Comparison of ENCODE assay signal across 19 cellular contexts in the genomic region with DNA sequence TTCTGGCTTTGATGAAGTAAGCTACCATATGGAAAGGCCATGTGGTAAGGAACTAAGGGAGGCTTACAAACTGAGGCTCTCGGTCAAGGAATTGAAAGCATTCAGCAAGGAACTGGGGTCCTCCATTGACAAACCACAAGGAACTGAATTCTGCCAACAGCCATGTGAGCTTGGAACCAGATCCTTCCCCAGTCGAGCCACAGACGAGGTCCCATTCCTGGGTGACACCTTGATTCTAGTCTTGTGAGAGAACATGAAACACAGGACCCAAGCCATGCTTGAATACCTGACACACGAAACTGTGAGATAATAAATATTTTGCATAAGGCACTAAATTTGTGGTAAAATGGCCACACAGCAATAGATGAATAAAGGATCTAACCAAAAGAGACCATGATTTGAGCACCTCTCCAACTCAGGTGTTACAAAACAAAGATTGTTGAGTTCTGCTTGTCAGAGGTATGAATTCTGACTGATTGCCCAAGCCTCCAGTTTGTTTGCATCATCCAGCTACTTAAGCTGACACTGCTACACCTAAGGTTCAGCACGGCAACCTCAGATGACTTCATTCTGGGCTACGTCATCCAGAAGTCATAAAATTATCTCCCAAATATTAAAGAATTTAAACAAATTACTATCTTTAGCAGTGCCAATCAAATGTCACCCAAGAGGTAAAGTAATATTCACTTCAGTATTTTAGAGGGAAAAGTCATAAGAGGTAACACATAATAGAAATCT. TPM values are rescaled to one million over a fixed set of nuclear protein-coding genes. Genes with fewer than 3 reads are reported as not detected.
DNase-seq lines count a peak whose midpoint lies in the region; ATAC-seq and TF ChIP-seq lines count a peak whose summit lies in the region.
"Had no signal": no experiment of that assay in that cellular context is flagged by ENCODE, and none has a peak within 500 bp of the region (broad histone marks: within the 10 kb centered on the region; RNA-seq: fewer than 3 reads in every experiment).

No MANE protein-coding gene starts in this region.

- no peak overlapping the region for H3K4me2 ChIP-seq in HCT116 (ENCODE audit: low read length)

- no peaks in the 10 kb centered on the region for H3K79me2 ChIP-seq in HCT116 (ENCODE audit: insufficient read depth, low read length)

- TF ChIP-seq RAD21 in HCT116 (IDR thresholded peaks at IDR 0.05; ENCODE audit: low read depth), result no peak
- no peak for TF ChIP-seq RAD21 in Ishikawa (IDR thresholded peaks at IDR 0.05; ENCODE audit: low read depth)

- intact Hi-C loops in HCT116 (cut with micrococcal nuclease) (no loop called here), colonic mucosa (cut with DNase I) (no loop called here)

- H2AFZ ChIP-seq in HCT116 (ENCODE audit: low read depth, low read length, poor library complexity, severe bottlenecking), result no peak overlapping the region

- H3K4me3 ChIP-seq in HCT116 (replicated peaks in 1 of 2; ENCODE audit: low read depth in 1 of 2, low read length in 2 of 2) (no peak overlapping the region), colonic mucosa (no peak overlapping the region)
- H3K4me3 ChIP-seq: GM12878, SJCRH30 had no signal

- POLR2A ChIA-PET in HCT116 (lab: Charles Lee), result no interaction called here

- H4K20me1 ChIP-seq in HCT116 (ENCODE audit: insufficient read depth), result no peaks in the 10 kb centered on the region

- H3K36me3 ChIP-seq in HCT116 (ENCODE audit: control insufficient read depth in 1 of 2, insufficient read depth in 2 of 2, low read length in 2 of 2) (no peaks in the 10 kb centered on the region), colonic mucosa (no peaks in the 10 kb centered on the region)
- H3K36me3 ChIP-seq: SJCRH30 had no signal

- H3K9me3 ChIP-seq in HCT116 (ENCODE audit: control insufficient read depth in 1 of 2, insufficient read depth in 1 of 2, low read depth in 1 of 2, low read length in 2 of 2) (no peaks in the 10 kb centered on the region), colonic mucosa (no peaks in the 10 kb centered on the region)
- H3K9me3 ChIP-seq: SJCRH30 had no signal

- TF ChIP-seq POLR2A in HCT116 (IDR thresholded peaks at IDR 0.05; ENCODE audit: borderline replicate concordance, extremely low read depth, insufficient read depth, insufficient read length), result no peak

- H3K27ac ChIP-seq in HCT116 (ENCODE audit: low read depth, low read length) (no peak overlapping the region), foreskin keratinocyte (no peak overlapping the region), colonic mucosa (no peak overlapping the region)
- H3K27ac ChIP-seq: RWPE1, SJCRH30 had no signal

- ATAC-seq in HCT116, result no peak
- ATAC-seq in foreskin keratinocyte, result peak; percentile 15
- ATAC-seq: GM12878 had no signal

- no peak for TF ChIP-seq EP300 in Ishikawa (IDR thresholded peaks at IDR 0.05; ENCODE audit: borderline replicate concordance)

- H3K4me1 ChIP-seq in HCT116 (ENCODE audit: control insufficient read depth in 1 of 2, insufficient read depth in 2 of 2, low read length in 2 of 2), result no peaks in the 10 kb centered on the region
- no peaks in the 10 kb centered on the region for H3K4me1 ChIP-seq in foreskin keratinocyte
- no peaks in the 10 kb centered on the region for H3K4me1 ChIP-seq in colonic mucosa
- H3K4me1 ChIP-seq: SJCRH30 had no signal

- TF ChIP-seq CTCF in HCT116 (IDR thresholded peaks at IDR 0.05 in 2 of 3, conservative IDR thresholded peaks at IDR 0.05 in 1 of 3; ENCODE audit: borderline replicate concordance in 1 of 3, insufficient read depth in 1 of 3, low read depth in 2 of 3, low read length in 2 of 3) (no peak), foreskin keratinocyte (conservative IDR thresholded peaks at IDR 0.05) (no peak), colonic mucosa (IDR thresholded peaks at IDR 0.05) (no peak)

- H3K27me3 ChIP-seq in HCT116 (ENCODE audit: insufficient read depth, low read length) (no peaks in the 10 kb centered on the region), foreskin keratinocyte (no peaks in the 10 kb centered on the region), colonic mucosa (no peaks in the 10 kb centered on the region)
- H3K27me3 ChIP-seq: SJCRH30 had no signal

- CTCF ChIA-PET in HCT116 (lab: Charles Lee), result no interaction called here

- H3K9ac ChIP-seq in HCT116 (ENCODE audit: low read length), result no peak overlapping the region
- H3K9ac ChIP-seq in colonic mucosa (ENCODE audit: low read depth in 2 of 2, low read length in 2 of 2), result no peak overlapping the region

- RAD21 ChIA-PET in HCT116 (lab: Charles Lee; ENCODE audit: low non-redundant PET in 1 of 2, low total read pairs in 2 of 2, uncharacterized antibody in 2 of 2, unreplicated experiment in 2 of 2), result no interaction called here

- DNase-seq in HCT116 (ENCODE audit: low read depth, low spot score) (no peak), SW480 (ENCODE audit: low spot score) (peak; percentile 9), foreskin keratinocyte (no peak), NCI-H226 (no peak), colonic mucosa (no peak), NCI-H774 (lab: John Stamatoyannopoulos, UW) (no peak)
- DNase-seq: C1 segment of cervical spinal cord, GDM1, HCEC 1CT, KG1, NCI-H1417, NCI-H187 treated with DMSO at 0.1 percent for 48 hours, NCI-H510A treated with DMSO at 0.1 percent for 48 hours, SJCRH30 had no signal

- no peaks in the 10 kb centered on the region for H3K9me2 ChIP-seq in HCT116 (ENCODE audit: insufficient read depth)

- BruUV-seq in HCT116 (replicated peaks; lab: Mats Ljungman, UMichigan), result no TSS peak

TF ChIP-seq in HCT116, 20 proteins besides CTCF, POLR2A, EP300 and RAD21:
- TF ChIP-seq CEBPB (IDR thresholded peaks at IDR 0.05; ENCODE audit: low read depth), result peak; percentile 69
- no peak for TF ChIP-seq POLR2AphosphoS5 (IDR thresholded peaks at IDR 0.05; ENCODE audit: low read depth, low read length)
- no peak for TF ChIP-seq ZFX (IDR thresholded peaks at IDR 0.05)
TF ChIP-seq in HCT116: peak in this region for 1.

TF ChIP-seq in Ishikawa, 13 proteins besides CTCF, POLR2A, EP300 and RAD21:
- TF ChIP-seq NFIC (IDR thresholded peaks at IDR 0.05) (no peak), CEBPB (IDR thresholded peaks at IDR 0.05) (0 out of 2 replicates have a peak, but pooled peaks have one; percentile 32)
- TF ChIP-seq, protein P1, sequence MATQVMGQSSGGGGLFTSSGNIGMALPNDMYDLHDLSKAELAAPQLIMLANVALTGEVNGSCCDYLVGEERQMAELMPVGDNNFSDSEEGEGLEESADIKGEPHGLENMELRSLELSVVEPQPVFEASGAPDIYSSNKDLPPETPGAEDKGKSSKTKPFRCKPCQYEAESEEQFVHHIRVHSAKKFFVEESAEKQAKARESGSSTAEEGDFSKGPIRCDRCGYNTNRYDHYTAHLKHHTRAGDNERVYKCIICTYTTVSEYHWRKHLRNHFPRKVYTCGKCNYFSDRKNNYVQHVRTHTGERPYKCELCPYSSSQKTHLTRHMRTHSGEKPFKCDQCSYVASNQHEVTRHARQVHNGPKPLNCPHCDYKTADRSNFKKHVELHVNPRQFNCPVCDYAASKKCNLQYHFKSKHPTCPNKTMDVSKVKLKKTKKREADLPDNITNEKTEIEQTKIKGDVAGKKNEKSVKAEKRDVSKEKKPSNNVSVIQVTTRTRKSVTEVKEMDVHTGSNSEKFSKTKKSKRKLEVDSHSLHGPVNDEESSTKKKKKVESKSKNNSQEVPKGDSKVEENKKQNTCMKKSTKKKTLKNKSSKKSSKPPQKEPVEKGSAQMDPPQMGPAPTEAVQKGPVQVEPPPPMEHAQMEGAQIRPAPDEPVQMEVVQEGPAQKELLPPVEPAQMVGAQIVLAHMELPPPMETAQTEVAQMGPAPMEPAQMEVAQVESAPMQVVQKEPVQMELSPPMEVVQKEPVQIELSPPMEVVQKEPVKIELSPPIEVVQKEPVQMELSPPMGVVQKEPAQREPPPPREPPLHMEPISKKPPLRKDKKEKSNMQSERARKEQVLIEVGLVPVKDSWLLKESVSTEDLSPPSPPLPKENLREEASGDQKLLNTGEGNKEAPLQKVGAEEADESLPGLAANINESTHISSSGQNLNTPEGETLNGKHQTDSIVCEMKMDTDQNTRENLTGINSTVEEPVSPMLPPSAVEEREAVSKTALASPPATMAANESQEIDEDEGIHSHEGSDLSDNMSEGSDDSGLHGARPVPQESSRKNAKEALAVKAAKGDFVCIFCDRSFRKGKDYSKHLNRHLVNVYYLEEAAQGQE (IDR thresholded peaks at IDR 0.05; ENCODE audit: low read depth), result no peak

RNA-seq across cellular contexts. Expression of a gene that starts 59.4 kb away (rescaled TPM):
- total RNA-seq in HCT116 (2021; ENCODE audit: unreplicated experiment) (not detected), foreskin keratinocyte (not detected in 2 replicates), colonic mucosa (not detected)
- not detected in 2 replicates for polyA plus RNA-seq in HCT116 (2012)
- polyA plus RNA-seq in foreskin keratinocyte, result not detected in 2 replicates
- total RNA-seq: A673, GM12878, M059J, SJCRH30 had no signal
- polyA plus RNA-seq: GM12878 had no signal
